25 cellular contexts compared by ENCODE assay signal in the genomic region with DNA sequence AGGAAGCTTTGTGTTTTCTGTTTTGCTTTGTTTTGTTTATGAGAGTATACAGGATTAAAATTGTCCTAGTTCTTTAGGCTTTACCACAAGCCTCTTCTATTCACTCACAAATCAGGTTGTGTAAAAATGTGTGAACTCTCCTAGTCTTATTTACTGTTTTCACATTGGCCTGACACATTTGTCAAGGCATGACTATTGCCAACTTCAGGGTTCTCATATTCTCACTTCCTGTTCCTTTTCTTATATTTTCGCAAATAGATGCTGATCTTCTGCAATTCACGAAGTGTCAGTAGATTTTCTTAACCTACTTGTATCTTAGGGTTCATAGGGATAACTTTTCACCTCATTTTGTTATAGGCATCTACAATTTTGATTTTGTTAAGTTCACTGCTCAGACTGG.
"Had no signal": no experiment of that assay in that cellular context is flagged by ENCODE, and none has a peak within 500 bp of the region (broad histone marks: within the 10 kb centered on the region; RNA-seq: fewer than 3 reads in every experiment).

No MANE protein-coding gene starts in this region.

- H3K36me3 ChIP-seq: left ventricle myocardium inferior, neural progenitor cell, stomach, transverse colon, uterus had no signal

- H3K4me1 ChIP-seq: left ventricle myocardium inferior, neural progenitor cell, stomach, transverse colon, uterus had no signal

- H3K27me3 Mint-ChIP-seq: naive thymus-derived CD8-positive, alpha-beta T cell had no signal

- H3K27ac Mint-ChIP-seq: activated naive CD4-positive, alpha-beta T cell treated with anti-CD3 and anti-CD28 coated beads for 36 hours; activated naive CD8-positive, alpha-beta T cell treated with anti-CD3 and anti-CD28 coated beads, Interleukin-2, amount 10 ng/mL, durations not matched to agents 7 days and 5 days; immature natural killer cell; mesothelial cell of epicardium; naive thymus-derived CD8-positive, alpha-beta T cell; neural progenitor cell; stimulated activated effector memory CD8-positive, alpha-beta T cell treated with anti-CD3 and anti-CD28 coated beads, Interleukin-12 subunit alpha, Interleukin-12 subunit beta, amount 100 ng/mL, for 72 hours had no signal

- H3K9me3 ChIP-seq: left ventricle myocardium inferior, stomach, transverse colon, uterus had no signal

- DNase-seq: activated CD4-positive, alpha-beta T cell treated with anti-CD3 and anti-CD28 coated beads for 4 hours; activated CD4-positive, alpha-beta T cell treated with anti-CD3 and anti-CD28 coated beads, Interleukin-2, amount 50 U/mL, for 48 hours; activated CD4-positive, CD25-positive, alpha-beta regulatory T cell; activated CD8-positive, alpha-beta memory T cell treated with anti-CD3 and anti-CD28 coated beads, Interleukin-2, amount 50 U/mL, for 48 hours; activated effector memory CD4-positive, alpha-beta T cell treated with Interleukin-2 at 50 U/mL for 16 hours; activated naive CD4-positive, alpha-beta T cell treated with anti-CD3 and anti-CD28 coated beads for 36 hours; activated naive CD8-positive, alpha-beta T cell treated with anti-CD3 and anti-CD28 coated beads, Interleukin-2, amount 10 ng/mL, durations not matched to agents 7 days and 5 days; activated T-cell treated with anti-CD3 and anti-CD28 coated beads, Interleukin-2, amount 50 U/mL, for 48 hours; amniotic stem cell; foreskin fibroblast; immature natural killer cell; left ventricle myocardium inferior; mammary epithelial cell; naive thymus-derived CD8-positive, alpha-beta T cell; posterior cingulate gyrus; small intestine; stimulated activated CD4-positive, alpha-beta T cell treated with anti-CD3 and anti-CD28 coated beads, Interleukin-2, amount 100 ng/mL, for 24 hours; stomach; transverse colon; uterus had no signal

- H3K4me3 ChIP-seq: coronary artery, hepatocyte, left ventricle myocardium inferior, neural progenitor cell, stomach, transverse colon, uterus had no signal

- ATAC-seq: naive thymus-derived CD8-positive, alpha-beta T cell; stimulated activated effector memory CD8-positive, alpha-beta T cell treated with anti-CD3 and anti-CD28 coated beads, Interleukin-12 subunit alpha, Interleukin-12 subunit beta, amount 100 ng/mL, for 72 hours had no signal

- H3K9me3 Mint-ChIP-seq: activated naive CD4-positive, alpha-beta T cell treated with anti-CD3 and anti-CD28 coated beads for 36 hours; activated naive CD8-positive, alpha-beta T cell treated with anti-CD3 and anti-CD28 coated beads, Interleukin-2, amount 10 ng/mL, durations not matched to agents 7 days and 5 days; mesothelial cell of epicardium; neural progenitor cell; stimulated activated effector memory CD8-positive, alpha-beta T cell treated with anti-CD3 and anti-CD28 coated beads, Interleukin-12 subunit alpha, Interleukin-12 subunit beta, amount 100 ng/mL, for 72 hours had no signal

- H3K27me3 ChIP-seq: hepatocyte, neural progenitor cell, stomach, transverse colon, uterus had no signal

- H3K4me1 Mint-ChIP-seq: activated naive CD8-positive, alpha-beta T cell treated with anti-CD3 and anti-CD28 coated beads, Interleukin-2, amount 10 ng/mL, durations not matched to agents 7 days and 5 days; immature natural killer cell; mesothelial cell of epicardium; naive thymus-derived CD8-positive, alpha-beta T cell; neural progenitor cell; stimulated activated effector memory CD8-positive, alpha-beta T cell treated with anti-CD3 and anti-CD28 coated beads, Interleukin-12 subunit alpha, Interleukin-12 subunit beta, amount 100 ng/mL, for 72 hours had no signal

- H3K4me3 Mint-ChIP-seq: activated naive CD4-positive, alpha-beta T cell treated with anti-CD3 and anti-CD28 coated beads for 36 hours; activated naive CD8-positive, alpha-beta T cell treated with anti-CD3 and anti-CD28 coated beads, Interleukin-2, amount 10 ng/mL, durations not matched to agents 7 days and 5 days; immature natural killer cell; mesothelial cell of epicardium; naive thymus-derived CD8-positive, alpha-beta T cell; neural progenitor cell; stimulated activated effector memory CD8-positive, alpha-beta T cell treated with anti-CD3 and anti-CD28 coated beads, Interleukin-12 subunit alpha, Interleukin-12 subunit beta, amount 100 ng/mL, for 72 hours had no signal

- H3K27ac ChIP-seq: coronary artery, hepatocyte, left ventricle myocardium inferior, neural progenitor cell, stomach, transverse colon, uterus had no signal

- H3K36me3 Mint-ChIP-seq: activated naive CD8-positive, alpha-beta T cell treated with anti-CD3 and anti-CD28 coated beads, Interleukin-2, amount 10 ng/mL, durations not matched to agents 7 days and 5 days; immature natural killer cell; mesothelial cell of epicardium; naive thymus-derived CD8-positive, alpha-beta T cell; neural progenitor cell; stimulated activated effector memory CD8-positive, alpha-beta T cell treated with anti-CD3 and anti-CD28 coated beads, Interleukin-12 subunit alpha, Interleukin-12 subunit beta, amount 100 ng/mL, for 72 hours had no signal
